ENCODE assay signal across 1 cellular context in the genomic region with DNA sequence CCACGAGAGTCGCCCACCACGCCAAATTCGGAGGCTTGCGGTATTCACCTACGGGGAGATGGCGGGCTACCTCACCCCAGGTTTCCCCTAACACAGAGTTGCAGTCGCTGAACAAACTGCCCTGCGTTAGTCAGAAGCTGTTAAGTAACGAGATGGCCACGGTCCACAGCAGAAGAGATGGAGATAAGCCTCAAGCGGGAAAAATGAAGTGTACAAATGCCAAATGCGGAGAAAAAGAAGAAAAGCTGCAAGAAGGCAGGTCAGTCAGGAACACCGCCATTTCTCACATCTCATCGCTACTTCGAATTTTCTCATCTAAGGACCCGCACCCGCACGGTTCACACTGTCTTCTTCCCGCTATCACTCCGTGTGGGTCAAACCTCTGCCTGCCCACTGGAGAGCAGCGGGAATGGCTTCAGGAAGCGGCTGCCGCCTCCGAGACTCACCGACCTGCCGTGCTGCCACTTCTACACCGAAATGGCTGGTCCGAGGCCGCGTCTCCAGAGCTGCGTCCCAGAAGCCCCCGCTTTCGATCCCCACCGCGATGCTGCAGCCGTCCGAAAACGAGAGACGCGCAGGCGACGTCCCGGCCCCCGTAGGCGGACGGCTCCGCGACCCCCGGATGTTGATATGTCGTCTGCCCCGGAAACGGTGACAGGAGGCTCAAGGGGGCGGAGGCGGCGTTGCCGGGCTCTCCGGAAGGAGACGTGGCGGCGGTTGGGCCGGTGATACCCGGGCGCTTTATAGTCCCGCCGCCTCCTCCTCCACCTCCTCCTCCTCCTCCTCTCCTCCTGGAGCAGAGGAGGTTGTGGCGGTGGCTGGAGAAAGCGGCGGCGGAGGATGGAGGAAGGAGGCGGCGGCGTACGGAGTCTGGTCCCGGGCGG.
TF ChIP-seq lines count a peak whose summit lies in the region.

A gene with protein sequence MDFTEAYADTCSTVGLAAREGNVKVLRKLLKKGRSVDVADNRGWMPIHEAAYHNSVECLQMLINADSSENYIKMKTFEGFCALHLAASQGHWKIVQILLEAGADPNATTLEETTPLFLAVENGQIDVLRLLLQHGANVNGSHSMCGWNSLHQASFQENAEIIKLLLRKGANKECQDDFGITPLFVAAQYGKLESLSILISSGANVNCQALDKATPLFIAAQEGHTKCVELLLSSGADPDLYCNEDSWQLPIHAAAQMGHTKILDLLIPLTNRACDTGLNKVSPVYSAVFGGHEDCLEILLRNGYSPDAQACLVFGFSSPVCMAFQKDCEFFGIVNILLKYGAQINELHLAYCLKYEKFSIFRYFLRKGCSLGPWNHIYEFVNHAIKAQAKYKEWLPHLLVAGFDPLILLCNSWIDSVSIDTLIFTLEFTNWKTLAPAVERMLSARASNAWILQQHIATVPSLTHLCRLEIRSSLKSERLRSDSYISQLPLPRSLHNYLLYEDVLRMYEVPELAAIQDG (minus strand): TSS at position 583 of the 884 bp plus-strand sequence. CDS start 21,381 bp downstream, outside the sequence.
A gene with protein sequence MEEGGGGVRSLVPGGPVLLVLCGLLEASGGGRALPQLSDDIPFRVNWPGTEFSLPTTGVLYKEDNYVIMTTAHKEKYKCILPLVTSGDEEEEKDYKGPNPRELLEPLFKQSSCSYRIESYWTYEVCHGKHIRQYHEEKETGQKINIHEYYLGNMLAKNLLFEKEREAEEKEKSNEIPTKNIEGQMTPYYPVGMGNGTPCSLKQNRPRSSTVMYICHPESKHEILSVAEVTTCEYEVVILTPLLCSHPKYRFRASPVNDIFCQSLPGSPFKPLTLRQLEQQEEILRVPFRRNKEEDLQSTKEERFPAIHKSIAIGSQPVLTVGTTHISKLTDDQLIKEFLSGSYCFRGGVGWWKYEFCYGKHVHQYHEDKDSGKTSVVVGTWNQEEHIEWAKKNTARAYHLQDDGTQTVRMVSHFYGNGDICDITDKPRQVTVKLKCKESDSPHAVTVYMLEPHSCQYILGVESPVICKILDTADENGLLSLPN (plus strand): TSS at position 674 of the 884 bp plus-strand sequence. CDS start 167 bp downstream, at position 841.

TF ChIP-seq in HepG2, 621 proteins besides CTCF, POLR2A, EP300 and RAD21 (continued from another document and continues in another):
- peak; percentile 95 for TF ChIP-seq ZNF264 (CRISPR knock-in tag; IDR thresholded peaks at IDR 0.05)
- peak; percentile 95 for TF ChIP-seq ZNF235 (CRISPR knock-in tag; IDR thresholded peaks at IDR 0.05; ENCODE audit: borderline replicate concordance)
- TF ChIP-seq REXO4 (CRISPR knock-in tag; IDR thresholded peaks at IDR 0.05; ENCODE audit: borderline replicate concordance) = no peak
- peak; percentile 95 for TF ChIP-seq RBM39 (IDR thresholded peaks at IDR 0.05; ENCODE audit: low read depth, low read length, poor library complexity, severe bottlenecking)
- TF ChIP-seq REPIN1 (CRISPR knock-in tag; IDR thresholded peaks at IDR 0.05; ENCODE audit: borderline replicate concordance, low read depth) = peak; percentile 99
- peak; percentile 74; the same call in 1 of the 2 replicates for TF ChIP-seq CHD2 (IDR thresholded peaks at IDR 0.05; ENCODE audit: low read depth, low read length)
- TF ChIP-seq ZNF737 (CRISPR knock-in tag; IDR thresholded peaks at IDR 0.05; ENCODE audit: borderline replicate concordance) = peak; percentile 94; the same call in 1 of the 2 replicates
- TF ChIP-seq, protein P1, sequence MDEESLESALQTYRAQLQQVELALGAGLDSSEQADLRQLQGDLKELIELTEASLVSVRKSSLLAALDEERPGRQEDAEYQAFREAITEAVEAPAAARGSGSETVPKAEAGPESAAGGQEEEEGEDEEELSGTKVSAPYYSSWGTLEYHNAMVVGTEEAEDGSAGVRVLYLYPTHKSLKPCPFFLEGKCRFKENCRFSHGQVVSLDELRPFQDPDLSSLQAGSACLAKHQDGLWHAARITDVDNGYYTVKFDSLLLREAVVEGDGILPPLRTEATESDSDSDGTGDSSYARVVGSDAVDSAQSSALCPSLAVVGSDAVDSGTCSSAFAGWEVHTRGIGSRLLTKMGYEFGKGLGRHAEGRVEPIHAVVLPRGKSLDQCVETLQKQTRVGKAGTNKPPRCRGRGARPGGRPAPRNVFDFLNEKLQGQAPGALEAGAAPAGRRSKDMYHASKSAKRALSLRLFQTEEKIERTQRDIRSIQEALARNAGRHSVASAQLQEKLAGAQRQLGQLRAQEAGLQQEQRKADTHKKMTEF (CRISPR knock-in tag; IDR thresholded peaks at IDR 0.05) = peak; percentile 99
- TF ChIP-seq RFX5 (IDR thresholded peaks at IDR 0.05; ENCODE audit: low read depth, low read length) = peak; percentile 58; the same call in 1 of the 2 replicates
- TF ChIP-seq ZNF652 (CRISPR knock-in tag; IDR thresholded peaks at IDR 0.05; ENCODE audit: borderline replicate concordance, low read depth) = peak; percentile 25
- TF ChIP-seq, protein P2, sequence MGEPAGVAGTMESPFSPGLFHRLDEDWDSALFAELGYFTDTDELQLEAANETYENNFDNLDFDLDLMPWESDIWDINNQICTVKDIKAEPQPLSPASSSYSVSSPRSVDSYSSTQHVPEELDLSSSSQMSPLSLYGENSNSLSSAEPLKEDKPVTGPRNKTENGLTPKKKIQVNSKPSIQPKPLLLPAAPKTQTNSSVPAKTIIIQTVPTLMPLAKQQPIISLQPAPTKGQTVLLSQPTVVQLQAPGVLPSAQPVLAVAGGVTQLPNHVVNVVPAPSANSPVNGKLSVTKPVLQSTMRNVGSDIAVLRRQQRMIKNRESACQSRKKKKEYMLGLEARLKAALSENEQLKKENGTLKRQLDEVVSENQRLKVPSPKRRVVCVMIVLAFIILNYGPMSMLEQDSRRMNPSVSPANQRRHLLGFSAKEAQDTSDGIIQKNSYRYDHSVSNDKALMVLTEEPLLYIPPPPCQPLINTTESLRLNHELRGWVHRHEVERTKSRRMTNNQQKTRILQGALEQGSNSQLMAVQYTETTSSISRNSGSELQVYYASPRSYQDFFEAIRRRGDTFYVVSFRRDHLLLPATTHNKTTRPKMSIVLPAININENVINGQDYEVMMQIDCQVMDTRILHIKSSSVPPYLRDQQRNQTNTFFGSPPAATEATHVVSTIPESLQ (CRISPR knock-in tag; conservative IDR thresholded peaks at IDR 0.05) = 0 out of 2 replicates have a peak, but pooled peaks have one; percentile 75
- peak; percentile 67; the same call in 1 of the 2 replicates for TF ChIP-seq ESRRA (CRISPR knock-in tag; IDR thresholded peaks at IDR 0.05; ENCODE audit: low read depth)
- TF ChIP-seq, protein P3, sequence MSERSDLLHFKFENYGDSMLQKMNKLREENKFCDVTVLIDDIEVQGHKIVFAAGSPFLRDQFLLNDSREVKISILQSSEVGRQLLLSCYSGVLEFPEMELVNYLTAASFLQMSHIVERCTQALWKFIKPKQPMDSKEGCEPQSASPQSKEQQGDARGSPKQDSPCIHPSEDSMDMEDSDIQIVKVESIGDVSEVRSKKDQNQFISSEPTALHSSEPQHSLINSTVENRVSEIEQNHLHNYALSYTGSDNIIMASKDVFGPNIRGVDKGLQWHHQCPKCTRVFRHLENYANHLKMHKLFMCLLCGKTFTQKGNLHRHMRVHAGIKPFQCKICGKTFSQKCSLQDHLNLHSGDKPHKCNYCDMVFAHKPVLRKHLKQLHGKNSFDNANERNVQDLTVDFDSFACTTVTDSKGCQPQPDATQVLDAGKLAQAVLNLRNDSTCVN (CRISPR knock-in tag; IDR thresholded peaks at IDR 0.05; ENCODE audit: borderline replicate concordance) = peak; percentile 79; the same call in 1 of the 2 replicates
- no peak for TF ChIP-seq JUNB (CRISPR knock-in tag; IDR thresholded peaks at IDR 0.05; ENCODE audit: borderline replicate concordance)
- no peak for TF ChIP-seq NPAS2 (CRISPR knock-in tag; IDR thresholded peaks at IDR 0.05; ENCODE audit: borderline replicate concordance)
- TF ChIP-seq ZNF546 (CRISPR knock-in tag; conservative IDR thresholded peaks at IDR 0.05) = no peak; the same call in 1 of the 2 replicates
- TF ChIP-seq ZNF577 (CRISPR knock-in tag; IDR thresholded peaks at IDR 0.05; ENCODE audit: borderline replicate concordance, low read depth) = no peak
- peak; percentile 93 for TF ChIP-seq NRL (CRISPR knock-in tag; IDR thresholded peaks at IDR 0.05; ENCODE audit: borderline replicate concordance)
- TF ChIP-seq ZNF232 (CRISPR knock-in tag; IDR thresholded peaks at IDR 0.05; ENCODE audit: borderline replicate concordance) = peak; percentile 91; the same call in 1 of the 2 replicates
- TF ChIP-seq MAF1 (CRISPR knock-in tag; IDR thresholded peaks at IDR 0.05; ENCODE audit: borderline replicate concordance) = peak; percentile 94
- TF ChIP-seq GFI1 (CRISPR knock-in tag; IDR thresholded peaks at IDR 0.05; ENCODE audit: borderline replicate concordance) = peak; percentile 85; the same call in 1 of the 2 replicates
- 0 out of 2 replicates have a peak, but pooled peaks have one; percentile 17 for TF ChIP-seq DPF2 (CRISPR knock-in tag; IDR thresholded peaks at IDR 0.05; ENCODE audit: borderline replicate concordance, low read depth)
- peak; percentile 56; the same call in 1 of the 2 replicates for TF ChIP-seq EED (CRISPR knock-in tag; IDR thresholded peaks at IDR 0.05)
- TF ChIP-seq, protein P4, sequence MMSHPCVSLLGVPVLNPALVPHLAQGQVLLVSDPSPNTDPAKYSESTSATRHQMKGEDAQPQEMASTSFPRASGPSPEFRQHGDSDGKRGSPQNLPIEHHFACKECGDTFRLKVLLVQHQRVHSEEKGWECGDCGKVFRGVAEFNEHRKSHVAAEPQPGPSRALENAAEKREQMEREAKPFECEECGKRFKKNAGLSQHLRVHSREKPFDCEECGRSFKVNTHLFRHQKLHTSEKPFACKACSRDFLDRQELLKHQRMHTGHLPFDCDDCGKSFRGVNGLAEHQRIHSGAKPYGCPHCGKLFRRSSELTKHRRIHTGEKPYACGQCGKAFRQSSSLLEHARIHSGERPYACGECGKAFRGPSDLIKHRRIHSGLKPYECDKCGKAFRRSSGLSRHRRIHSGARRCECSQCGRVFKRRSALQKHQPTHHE (CRISPR knock-in tag; IDR thresholded peaks at IDR 0.05; ENCODE audit: borderline replicate concordance) = peak; percentile 98; the same call in 1 of the 2 replicates
- TF ChIP-seq ZFP36 (IDR thresholded peaks at IDR 0.05; ENCODE audit: borderline replicate concordance, low read depth, low read length, partially characterized antibody) = no peak
- peak; percentile 97 for TF ChIP-seq SMYD3 (CRISPR knock-in tag; IDR thresholded peaks at IDR 0.05)
- TF ChIP-seq DR1 (CRISPR knock-in tag; IDR thresholded peaks at IDR 0.05) = peak; percentile 96
- TF ChIP-seq GZF1 (CRISPR knock-in tag; IDR thresholded peaks at IDR 0.05) = peak; percentile 48
- no peak for TF ChIP-seq LCORL (IDR thresholded peaks at IDR 0.05)
- peak; percentile 89 for TF ChIP-seq LCORL (CRISPR knock-in tag; IDR thresholded peaks at IDR 0.05)
- TF ChIP-seq MAZ (IDR thresholded peaks at IDR 0.05; ENCODE audit: borderline replicate concordance, low read depth, low read length) = peak; percentile 97
- peak; percentile 99 for TF ChIP-seq MAZ (CRISPR knock-in tag; IDR thresholded peaks at IDR 0.05; ENCODE audit: low read depth)
- TF ChIP-seq NCOA1 (CRISPR knock-in tag; IDR thresholded peaks at IDR 0.05) = no peak
- peak; percentile 78 for TF ChIP-seq SP5 (CRISPR knock-in tag; IDR thresholded peaks at IDR 0.05; ENCODE audit: borderline replicate concordance, low read depth)
- TF ChIP-seq PCBP2 (optimal IDR thresholded peaks at IDR 0.05; ENCODE audit: low read depth, low read length, poor library complexity, severe bottlenecking) = no peak
- TF ChIP-seq MTA3 (CRISPR knock-in tag; IDR thresholded peaks at IDR 0.05) = no peak
- TF ChIP-seq ZNF138 (CRISPR knock-in tag; IDR thresholded peaks at IDR 0.05; ENCODE audit: low read depth) = peak; percentile 90
- TF ChIP-seq ZFX (CRISPR knock-in tag; IDR thresholded peaks at IDR 0.05; ENCODE audit: low read depth) = peak; percentile 95
- TF ChIP-seq, protein P5, sequence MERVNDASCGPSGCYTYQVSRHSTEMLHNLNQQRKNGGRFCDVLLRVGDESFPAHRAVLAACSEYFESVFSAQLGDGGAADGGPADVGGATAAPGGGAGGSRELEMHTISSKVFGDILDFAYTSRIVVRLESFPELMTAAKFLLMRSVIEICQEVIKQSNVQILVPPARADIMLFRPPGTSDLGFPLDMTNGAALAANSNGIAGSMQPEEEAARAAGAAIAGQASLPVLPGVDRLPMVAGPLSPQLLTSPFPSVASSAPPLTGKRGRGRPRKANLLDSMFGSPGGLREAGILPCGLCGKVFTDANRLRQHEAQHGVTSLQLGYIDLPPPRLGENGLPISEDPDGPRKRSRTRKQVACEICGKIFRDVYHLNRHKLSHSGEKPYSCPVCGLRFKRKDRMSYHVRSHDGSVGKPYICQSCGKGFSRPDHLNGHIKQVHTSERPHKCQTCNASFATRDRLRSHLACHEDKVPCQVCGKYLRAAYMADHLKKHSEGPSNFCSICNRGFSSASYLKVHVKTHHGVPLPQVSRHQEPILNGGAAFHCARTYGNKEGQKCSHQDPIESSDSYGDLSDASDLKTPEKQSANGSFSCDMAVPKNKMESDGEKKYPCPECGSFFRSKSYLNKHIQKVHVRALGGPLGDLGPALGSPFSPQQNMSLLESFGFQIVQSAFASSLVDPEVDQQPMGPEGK (CRISPR knock-in tag; IDR thresholded peaks at IDR 0.05) = peak; percentile 97
- TF ChIP-seq ZNF644 (CRISPR knock-in tag; IDR thresholded peaks at IDR 0.05; ENCODE audit: low read depth) = no peak
- TF ChIP-seq, protein P6, sequence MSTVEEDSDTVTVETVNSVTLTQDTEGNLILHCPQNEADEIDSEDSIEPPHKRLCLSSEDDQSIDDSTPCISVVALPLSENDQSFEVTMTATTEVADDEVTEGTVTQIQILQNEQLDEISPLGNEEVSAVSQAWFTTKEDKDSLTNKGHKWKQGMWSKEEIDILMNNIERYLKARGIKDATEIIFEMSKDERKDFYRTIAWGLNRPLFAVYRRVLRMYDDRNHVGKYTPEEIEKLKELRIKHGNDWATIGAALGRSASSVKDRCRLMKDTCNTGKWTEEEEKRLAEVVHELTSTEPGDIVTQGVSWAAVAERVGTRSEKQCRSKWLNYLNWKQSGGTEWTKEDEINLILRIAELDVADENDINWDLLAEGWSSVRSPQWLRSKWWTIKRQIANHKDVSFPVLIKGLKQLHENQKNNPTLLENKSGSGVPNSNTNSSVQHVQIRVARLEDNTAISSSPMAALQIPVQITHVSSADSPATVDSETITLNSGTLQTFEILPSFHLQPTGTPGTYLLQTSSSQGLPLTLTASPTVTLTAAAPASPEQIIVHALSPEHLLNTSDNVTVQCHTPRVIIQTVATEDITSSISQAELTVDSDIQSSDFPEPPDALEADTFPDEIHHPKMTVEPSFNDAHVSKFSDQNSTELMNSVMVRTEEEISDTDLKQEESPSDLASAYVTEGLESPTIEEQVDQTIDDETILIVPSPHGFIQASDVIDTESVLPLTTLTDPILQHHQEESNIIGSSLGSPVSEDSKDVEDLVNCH (CRISPR knock-in tag; IDR thresholded peaks at IDR 0.05) = 0 out of 2 replicates have a peak, but pooled peaks have one; percentile 72
- peak; percentile 99 for TF ChIP-seq SIN3A (IDR thresholded peaks at IDR 0.05; ENCODE audit: borderline replicate concordance, low read depth, low read length)
- peak; percentile 61 for TF ChIP-seq GATA4 (IDR thresholded peaks at IDR 0.05; ENCODE audit: borderline replicate concordance, low read depth)
- no peak for TF ChIP-seq ATRX (CRISPR knock-in tag; IDR thresholded peaks at IDR 0.05; ENCODE audit: borderline replicate concordance)
- 0 out of 2 replicates have a peak, but pooled peaks have one; percentile 70 for TF ChIP-seq ZNF790 (CRISPR knock-in tag; IDR thresholded peaks at IDR 0.05; ENCODE audit: borderline replicate concordance)
- TF ChIP-seq YEATS2 (CRISPR knock-in tag; IDR thresholded peaks at IDR 0.05; ENCODE audit: borderline replicate concordance) = peak; percentile 99
